ENCODE assay signal across 18 cellular contexts in genomic region chr11:79982185-79982584, GRCh38.
DNase-seq lines count a peak whose midpoint lies in the region; ATAC-seq and TF ChIP-seq lines count a peak whose summit lies in the region.
"Had no signal": no experiment of that assay in that cellular context is flagged by ENCODE, and none has a peak within 500 bp of the region (broad histone marks: within the 10 kb centered on the region; RNA-seq: fewer than 3 reads in every experiment).

No MANE protein-coding gene starts in this region.

- H3K9me3 Mint-ChIP-seq in neural crest cell = peaks cover 6% of the 10 kb centered on the region

- no peaks in the 10 kb centered on the region for H3K36me3 Mint-ChIP-seq in neural crest cell (ENCODE audit: low read depth)
- H3K36me3 Mint-ChIP-seq: CD8-positive, alpha-beta T cell had no signal

- no peaks in the 10 kb centered on the region for H3K4me1 ChIP-seq in left lung
- no peaks in the 10 kb centered on the region for H3K4me1 ChIP-seq in colonic mucosa
- H3K4me1 ChIP-seq: A549; BLaER1 treated with 17β-estradiol and CSF1 and Interleukin-3, amounts not matched to agents 10 nM and 100 nM; Caco-2 had no signal

- no peaks in the 10 kb centered on the region for H3K9me3 ChIP-seq in left lung
- no peaks in the 10 kb centered on the region for H3K9me3 ChIP-seq in colonic mucosa
- H3K9me3 ChIP-seq: A549; BLaER1 treated with 17β-estradiol and CSF1 and Interleukin-3, amounts not matched to agents 10 nM and 100 nM; Caco-2 had no signal

- H3K27me3 ChIP-seq in left lung (no peaks in the 10 kb centered on the region), colonic mucosa (no peaks in the 10 kb centered on the region)
- H3K27me3 ChIP-seq: BLaER1 treated with 17β-estradiol and CSF1 and Interleukin-3, amounts not matched to agents 10 nM and 100 nM had no signal

- TF ChIP-seq CTCF in neural crest cell (conservative IDR thresholded peaks at IDR 0.05) (no peak), left lung (IDR thresholded peaks at IDR 0.05) (no peak), colonic mucosa (IDR thresholded peaks at IDR 0.05) (no peak)

- peak overlapping the region; percentile 51 for H3K27ac Mint-ChIP-seq in neural crest cell (ENCODE audit: unreplicated experiment)
- H3K27ac Mint-ChIP-seq: B cell; CD4-positive, alpha-beta T cell; CD8-positive, alpha-beta T cell had no signal

- H3K9ac ChIP-seq in colonic mucosa (ENCODE audit: low read depth in 2 of 2, low read length in 2 of 2) = no peak overlapping the region
- H3K9ac ChIP-seq: BLaER1 treated with 17β-estradiol and CSF1 and Interleukin-3, amounts not matched to agents 10 nM and 100 nM had no signal

- no peak overlapping the region for H3K4me3 Mint-ChIP-seq in neural crest cell
- H3K4me3 Mint-ChIP-seq: B cell; CD4-positive, alpha-beta T cell; CD8-positive, alpha-beta T cell had no signal

- H3K27ac ChIP-seq in left lung (no peak overlapping the region), colonic mucosa (no peak overlapping the region)
- H3K27ac ChIP-seq: 22Rv1; A549; BLaER1 treated with 17β-estradiol and CSF1 and Interleukin-3, amounts not matched to agents 10 nM and 100 nM; C4-2B had no signal

- H3K4me1 Mint-ChIP-seq in neural crest cell = peaks cover 10% of the 10 kb centered on the region
- H3K4me1 Mint-ChIP-seq: B cell had no signal

- no peaks in the 10 kb centered on the region for H3K27me3 Mint-ChIP-seq in neural crest cell (ENCODE audit: low read depth)
- H3K27me3 Mint-ChIP-seq: B cell; CD4-positive, alpha-beta T cell had no signal

- in situ Hi-C loops in SK-MEL-5 (cut with HindIII; ENCODE audit: low pct_unique_long_range_greater_than_20kb, low sequenced_read_pairs) = no loop called here

- ATAC-seq in sciatic nerve = peak; percentile 83
- no peak for ATAC-seq in left lung
- ATAC-seq: A549; CD8-positive, alpha-beta T cell had no signal

- peak; percentile 48 for DNase-seq in SK-MEL-5 (ENCODE audit: low read depth, low spot score)
- DNase-seq in neural crest cell (ENCODE audit: low read depth, low spot score) = no peak
- no peak for DNase-seq in sciatic nerve (ENCODE audit: low spot score)
- DNase-seq in hepatic stellate cell (ENCODE audit: low spot score) = no peak
- DNase-seq in left lung = no peak
- DNase-seq in colonic mucosa = no peak
- DNase-seq: AML-193; Caco-2; Calu3; CD4-positive, alpha-beta T cell; CD8-positive, alpha-beta T cell; DMS79 treated with DMSO at 0.1 percent for 48 hours; GF-D8 had no signal

- intact Hi-C loops in sciatic nerve (cut with DNase I) (no loop called here), left lung (cut with DNase I) (no loop called here), colonic mucosa (cut with DNase I) (no loop called here)

- no peaks in the 10 kb centered on the region for H3K36me3 ChIP-seq in left lung
- no peaks in the 10 kb centered on the region for H3K36me3 ChIP-seq in colonic mucosa
- H3K36me3 ChIP-seq: BLaER1 treated with 17β-estradiol and CSF1 and Interleukin-3, amounts not matched to agents 10 nM and 100 nM had no signal

- no peak overlapping the region for H3K4me3 ChIP-seq in left lung
- no peak overlapping the region for H3K4me3 ChIP-seq in colonic mucosa
- H3K4me3 ChIP-seq: A549; BLaER1 treated with 17β-estradiol and CSF1 and Interleukin-3, amounts not matched to agents 10 nM and 100 nM had no signal
